Comparison of ENCODE assay signal across 12 cellular contexts in the genomic region with DNA sequence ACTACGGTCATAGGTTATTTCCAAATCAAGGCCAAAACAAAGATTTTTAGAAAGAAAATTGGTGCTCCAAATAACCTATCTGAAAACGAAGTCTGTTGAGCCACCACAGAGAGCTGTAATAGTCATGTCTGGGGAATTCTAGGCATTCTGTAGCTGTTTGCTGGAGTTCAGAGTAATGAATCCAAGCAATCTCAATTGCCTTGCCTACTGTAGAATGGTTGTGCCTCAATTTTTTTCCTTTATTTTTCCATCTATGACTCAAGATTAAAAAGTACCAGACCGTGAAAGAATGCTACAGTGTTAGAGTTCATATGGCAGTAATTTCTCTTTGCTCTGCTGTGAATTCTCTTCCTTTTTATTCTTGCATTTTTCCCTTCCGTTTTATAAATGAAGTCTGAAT.
DNase-seq lines count a peak whose midpoint lies in the region; TF ChIP-seq lines count a peak whose summit lies in the region.
"Had no signal": no experiment of that assay in that cellular context is flagged by ENCODE, and none has a peak within 500 bp of the region (broad histone marks: within the 10 kb centered on the region; RNA-seq: fewer than 3 reads in every experiment).

No MANE protein-coding gene starts in this region.

- no peak overlapping the region for H3K4me3 Mint-ChIP-seq in endothelial cell (ENCODE audit: unreplicated experiment)
- H3K4me3 Mint-ChIP-seq: activated T-cell treated with anti-CD3 and anti-CD28 coated beads, Interleukin-2, amount 50 U/mL, for 24 hours; type B pancreatic cell had no signal

- no peak overlapping the region for H3K27ac Mint-ChIP-seq in endothelial cell (ENCODE audit: unreplicated experiment)
- H3K27ac Mint-ChIP-seq: activated T-cell treated with anti-CD3 and anti-CD28 coated beads, Interleukin-2, amount 50 U/mL, for 24 hours; type B pancreatic cell had no signal

- H3K4me3 ChIP-seq in HFF-Myc (replicated peaks; ENCODE audit: low read depth, low read length), result no peak overlapping the region
- no peak overlapping the region for H3K4me3 ChIP-seq in vagina

- TF ChIP-seq POLR2A in vagina (IDR thresholded peaks at IDR 0.05), result no peak

- H3K27me3 Mint-ChIP-seq in endothelial cell (ENCODE audit: unreplicated experiment), result no peaks in the 10 kb centered on the region
- H3K27me3 Mint-ChIP-seq: activated T-cell treated with anti-CD3 and anti-CD28 coated beads, Interleukin-2, amount 50 U/mL, for 24 hours; type B pancreatic cell had no signal

- H3K9me3 Mint-ChIP-seq in endothelial cell (ENCODE audit: unreplicated experiment), result no peaks in the 10 kb centered on the region
- H3K9me3 Mint-ChIP-seq: activated T-cell treated with anti-CD3 and anti-CD28 coated beads, Interleukin-2, amount 50 U/mL, for 24 hours had no signal

- TF ChIP-seq CTCF in HFF-Myc (IDR thresholded peaks at IDR 0.05; ENCODE audit: low read depth, low read length, missing control alignments), result no peak
- TF ChIP-seq CTCF in endothelial cell (IDR thresholded peaks at IDR 0.05; ENCODE audit: unreplicated experiment), result no peak
- no peak for TF ChIP-seq CTCF in vagina (IDR thresholded peaks at IDR 0.05)

- H3K27me3 ChIP-seq in vagina, result no peaks in the 10 kb centered on the region

- intact Hi-C loops in vagina (cut with DNase I), result no loop called here

- H3K4me1 ChIP-seq in vagina, result no peaks in the 10 kb centered on the region

- DNase-seq in HFF-Myc (ENCODE audit: extremely low read depth, low read depth) (peak; percentile 1), amniotic epithelial cell (ENCODE audit: low read depth) (peak; percentile 93), hepatic stellate cell (ENCODE audit: low spot score) (peak; percentile 29), stromal cell of bone marrow (ENCODE audit: low read depth) (peak; percentile 88), T-helper 9 cell (no peak), endothelial cell (ENCODE audit: low spot score) (no peak), NCI-H128 (lab: John Stamatoyannopoulos, UW; ENCODE audit: unreplicated experiment) (no peak), vagina (ENCODE audit: extremely low spot score in 2 of 2) (no peak)
- DNase-seq: activated T-cell treated with anti-CD3 and anti-CD28 coated beads, Interleukin-2, amount 50 U/mL, for 24 hours; NCI-H1105 treated with DMSO at 0.1 percent for 48 hours; NK-92 treated with Interleukin-12 subunit alpha and Interleukin-12 subunit beta, amount 100 ng/mL, for 24 hours had no signal

- H3K4me1 Mint-ChIP-seq in endothelial cell (ENCODE audit: unreplicated experiment), result no peaks in the 10 kb centered on the region

- H3K36me3 ChIP-seq in vagina, result no peaks in the 10 kb centered on the region

- H3K36me3 Mint-ChIP-seq in endothelial cell (ENCODE audit: low read depth, unreplicated experiment), result no peaks in the 10 kb centered on the region
- H3K36me3 Mint-ChIP-seq: type B pancreatic cell had no signal

- H3K27ac ChIP-seq in vagina, result no peak overlapping the region

- no peaks in the 10 kb centered on the region for H3K9me3 ChIP-seq in vagina

Comparison
In these comparisons a context has a peak if more than half of its experiments do, and no peak if none do; other contexts are left out.
1. DNase-seq: peak in HFF-Myc (single experiment), amniotic epithelial cell (single experiment), hepatic stellate cell (single experiment) and stromal cell of bone marrow (single experiment); none in T-helper 9 cell (single experiment), endothelial cell (single experiment), NCI-H128 (single experiment) and vagina (0 of 2).